In genomic region chr19:11261902-11262839, GRCh38 we compare ENCODE assay signal across 1 cellular context.
TF ChIP-seq lines count a peak whose summit lies in the region.

A gene with protein sequence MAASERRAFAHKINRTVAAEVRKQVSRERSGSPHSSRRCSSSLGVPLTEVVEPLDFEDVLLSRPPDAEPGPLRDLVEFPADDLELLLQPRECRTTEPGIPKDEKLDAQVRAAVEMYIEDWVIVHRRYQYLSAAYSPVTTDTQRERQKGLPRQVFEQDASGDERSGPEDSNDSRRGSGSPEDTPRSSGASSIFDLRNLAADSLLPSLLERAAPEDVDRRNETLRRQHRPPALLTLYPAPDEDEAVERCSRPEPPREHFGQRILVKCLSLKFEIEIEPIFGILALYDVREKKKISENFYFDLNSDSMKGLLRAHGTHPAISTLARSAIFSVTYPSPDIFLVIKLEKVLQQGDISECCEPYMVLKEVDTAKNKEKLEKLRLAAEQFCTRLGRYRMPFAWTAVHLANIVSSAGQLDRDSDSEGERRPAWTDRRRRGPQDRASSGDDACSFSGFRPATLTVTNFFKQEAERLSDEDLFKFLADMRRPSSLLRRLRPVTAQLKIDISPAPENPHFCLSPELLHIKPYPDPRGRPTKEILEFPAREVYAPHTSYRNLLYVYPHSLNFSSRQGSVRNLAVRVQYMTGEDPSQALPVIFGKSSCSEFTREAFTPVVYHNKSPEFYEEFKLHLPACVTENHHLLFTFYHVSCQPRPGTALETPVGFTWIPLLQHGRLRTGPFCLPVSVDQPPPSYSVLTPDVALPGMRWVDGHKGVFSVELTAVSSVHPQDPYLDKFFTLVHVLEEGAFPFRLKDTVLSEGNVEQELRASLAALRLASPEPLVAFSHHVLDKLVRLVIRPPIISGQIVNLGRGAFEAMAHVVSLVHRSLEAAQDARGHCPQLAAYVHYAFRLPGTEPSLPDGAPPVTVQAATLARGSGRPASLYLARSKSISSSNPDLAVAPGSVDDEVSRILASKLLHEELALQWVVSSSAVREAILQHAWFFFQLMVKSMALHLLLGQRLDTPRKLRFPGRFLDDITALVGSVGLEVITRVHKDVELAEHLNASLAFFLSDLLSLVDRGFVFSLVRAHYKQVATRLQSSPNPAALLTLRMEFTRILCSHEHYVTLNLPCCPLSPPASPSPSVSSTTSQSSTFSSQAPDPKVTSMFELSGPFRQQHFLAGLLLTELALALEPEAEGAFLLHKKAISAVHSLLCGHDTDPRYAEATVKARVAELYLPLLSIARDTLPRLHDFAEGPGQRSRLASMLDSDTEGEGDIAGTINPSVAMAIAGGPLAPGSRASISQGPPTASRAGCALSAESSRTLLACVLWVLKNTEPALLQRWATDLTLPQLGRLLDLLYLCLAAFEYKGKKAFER (N-terminal part only) (minus strand): TSS chr19:11262524. CDS start chr19:11262440, 84 bp downstream.

TF ChIP-seq in K562, 482 proteins besides CTCF, POLR2A, EP300 and RAD21 (continued from another document):
- TF ChIP-seq, protein P1, sequence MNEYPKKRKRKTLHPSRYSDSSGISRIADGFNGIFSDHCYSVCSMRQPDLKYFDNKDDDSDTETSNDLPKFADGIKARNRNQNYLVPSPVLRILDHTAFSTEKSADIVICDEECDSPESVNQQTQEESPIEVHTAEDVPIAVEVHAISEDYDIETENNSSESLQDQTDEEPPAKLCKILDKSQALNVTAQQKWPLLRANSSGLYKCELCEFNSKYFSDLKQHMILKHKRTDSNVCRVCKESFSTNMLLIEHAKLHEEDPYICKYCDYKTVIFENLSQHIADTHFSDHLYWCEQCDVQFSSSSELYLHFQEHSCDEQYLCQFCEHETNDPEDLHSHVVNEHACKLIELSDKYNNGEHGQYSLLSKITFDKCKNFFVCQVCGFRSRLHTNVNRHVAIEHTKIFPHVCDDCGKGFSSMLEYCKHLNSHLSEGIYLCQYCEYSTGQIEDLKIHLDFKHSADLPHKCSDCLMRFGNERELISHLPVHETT (CRISPR knock-in tag; conservative IDR thresholded peaks at IDR 0.05 in 1 of 2, IDR thresholded peaks at IDR 0.05 in 1 of 2): peak in 1 of 2 experiments; percentile 95; a peak in 2 of 4 replicates
- TF ChIP-seq NCOA4 (IDR thresholded peaks at IDR 0.05; ENCODE audit: partially characterized antibody): no peak
- no peak for TF ChIP-seq TCF7L2 (IDR thresholded peaks at IDR 0.05; ENCODE audit: low read depth, low read length)
- no peak for TF ChIP-seq KLF13 (tag; IDR thresholded peaks at IDR 0.05; ENCODE audit: borderline replicate concordance, low read depth)
- TF ChIP-seq SAFB (IDR thresholded peaks at IDR 0.05; ENCODE audit: borderline replicate concordance, low read depth, low read length): no peak
- TF ChIP-seq GTF2B (IDR thresholded peaks at IDR 0.05; ENCODE audit: extremely low read depth, insufficient read length): no peak
- TF ChIP-seq ELF1 (tag; IDR thresholded peaks at IDR 0.05): peak; percentile 85
- TF ChIP-seq KDM1A (IDR thresholded peaks at IDR 0.05): peak; percentile 46 to 85; a peak in 3 of 4 replicates
- TF ChIP-seq, protein P2, sequence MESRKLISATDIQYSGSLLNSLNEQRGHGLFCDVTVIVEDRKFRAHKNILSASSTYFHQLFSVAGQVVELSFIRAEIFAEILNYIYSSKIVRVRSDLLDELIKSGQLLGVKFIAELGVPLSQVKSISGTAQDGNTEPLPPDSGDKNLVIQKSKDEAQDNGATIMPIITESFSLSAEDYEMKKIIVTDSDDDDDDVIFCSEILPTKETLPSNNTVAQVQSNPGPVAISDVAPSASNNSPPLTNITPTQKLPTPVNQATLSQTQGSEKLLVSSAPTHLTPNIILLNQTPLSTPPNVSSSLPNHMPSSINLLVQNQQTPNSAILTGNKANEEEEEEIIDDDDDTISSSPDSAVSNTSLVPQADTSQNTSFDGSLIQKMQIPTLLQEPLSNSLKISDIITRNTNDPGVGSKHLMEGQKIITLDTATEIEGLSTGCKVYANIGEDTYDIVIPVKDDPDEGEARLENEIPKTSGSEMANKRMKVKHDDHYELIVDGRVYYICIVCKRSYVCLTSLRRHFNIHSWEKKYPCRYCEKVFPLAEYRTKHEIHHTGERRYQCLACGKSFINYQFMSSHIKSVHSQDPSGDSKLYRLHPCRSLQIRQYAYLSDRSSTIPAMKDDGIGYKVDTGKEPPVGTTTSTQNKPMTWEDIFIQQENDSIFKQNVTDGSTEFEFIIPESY (CRISPR knock-in tag; IDR thresholded peaks at IDR 0.05): no peak
- TF ChIP-seq TAL1 (IDR thresholded peaks at IDR 0.05): no peak
- peak; percentile 59 for TF ChIP-seq KDM5B (IDR thresholded peaks at IDR 0.05; ENCODE audit: insufficient replicate concordance, low read depth, low read length)
- TF ChIP-seq MYNN (IDR thresholded peaks at IDR 0.05): no peak
- no peak for TF ChIP-seq MYNN (CRISPR knock-in tag; IDR thresholded peaks at IDR 0.05)
- TF ChIP-seq U2AF1 (optimal IDR thresholded peaks at IDR 0.05; ENCODE audit: low read depth, low read length): no peak
- no peak for TF ChIP-seq CHD2 (IDR thresholded peaks at IDR 0.05; ENCODE audit: low read depth, low read length)
- TF ChIP-seq NCOA2 (IDR thresholded peaks at IDR 0.05; ENCODE audit: partially characterized antibody in 2 of 2): no peak
- no peak for TF ChIP-seq NR2C1 (IDR thresholded peaks at IDR 0.05)
- TF ChIP-seq NR2C1 (tag; IDR thresholded peaks at IDR 0.05): no peak
- TF ChIP-seq MAFG (tag; conservative IDR thresholded peaks at IDR 0.05): no peak
- no peak for TF ChIP-seq MTA2 (IDR thresholded peaks at IDR 0.05; ENCODE audit: low read depth)
- no peak; the same call in 1 of the 2 replicates for TF ChIP-seq EP400 (IDR thresholded peaks at IDR 0.05)
- TF ChIP-seq BRD9 (IDR thresholded peaks at IDR 0.05; ENCODE audit: low read depth, partially characterized antibody): no peak
- no peak for TF ChIP-seq ZSCAN32 (CRISPR knock-in tag; IDR thresholded peaks at IDR 0.05)
- no peak for TF ChIP-seq ZBTB17 (CRISPR knock-in tag; IDR thresholded peaks at IDR 0.05)
- peak; percentile 35 to 39; a peak in 2 of 4 replicates for TF ChIP-seq MAZ (CRISPR knock-in tag; conservative IDR thresholded peaks at IDR 0.05 in 1 of 2, IDR thresholded peaks at IDR 0.05 in 1 of 2)
- peak; percentile 57 for TF ChIP-seq POLR2G (IDR thresholded peaks at IDR 0.05; ENCODE audit: low read depth, low read length)
- TF ChIP-seq MTA3 (IDR thresholded peaks at IDR 0.05; ENCODE audit: borderline replicate concordance): no peak
- TF ChIP-seq NR4A1 (CRISPR knock-in tag; IDR thresholded peaks at IDR 0.05): no peak
- no peak for TF ChIP-seq NR4A1 (tag; IDR thresholded peaks at IDR 0.05)
- TF ChIP-seq GABPB2 (CRISPR knock-in tag; conservative IDR thresholded peaks at IDR 0.05): no peak
- peak; percentile 60; the same call in 1 of the 2 replicates for TF ChIP-seq VEZF1 (CRISPR knock-in tag; IDR thresholded peaks at IDR 0.05)
- TF ChIP-seq SMARCE1 (IDR thresholded peaks at IDR 0.05): no peak
- no peak for TF ChIP-seq IRF2 (CRISPR knock-in tag; IDR thresholded peaks at IDR 0.05)
